Comparison of ENCODE assay signal across 1 cellular context in the genomic region with DNA sequence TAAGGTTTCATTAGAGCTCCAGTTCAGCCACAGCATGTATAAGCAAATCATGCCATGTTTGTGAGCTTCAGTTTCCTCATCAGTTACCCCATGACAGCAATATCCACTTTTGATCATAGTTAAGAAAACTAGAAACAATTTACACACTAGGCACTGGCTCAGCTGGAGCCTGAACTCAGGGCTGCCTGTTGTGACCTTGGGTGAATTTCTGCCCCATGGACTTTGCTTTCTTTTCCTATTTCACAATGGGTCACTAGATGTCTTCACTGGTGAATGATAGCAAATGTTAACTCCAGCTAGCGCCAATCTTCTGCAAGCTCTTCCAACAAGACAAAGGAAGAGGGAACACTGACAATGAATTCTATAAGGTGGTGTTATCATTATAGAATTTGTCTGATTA.
TF ChIP-seq lines count a peak whose summit lies in the region.

No MANE protein-coding gene starts in this region.

TF ChIP-seq in HepG2, 621 proteins besides CTCF, POLR2A, EP300 and RAD21 (continued from another document and continues in another):
- TF ChIP-seq ZNF792 (CRISPR knock-in tag; IDR thresholded peaks at IDR 0.05) (0 out of 2 replicates have a peak, but pooled peaks have one; percentile 17), PBX2 (CRISPR knock-in tag; IDR thresholded peaks at IDR 0.05) (no peak), TCF7 (IDR thresholded peaks at IDR 0.05; ENCODE audit: low read depth) (no peak), FOXP1 (IDR thresholded peaks at IDR 0.05) (no peak), FOXP1 (CRISPR knock-in tag; IDR thresholded peaks at IDR 0.05) (peak; percentile 40; the same call in 1 of the 2 replicates), ZNF17 (CRISPR knock-in tag; IDR thresholded peaks at IDR 0.05) (no peak), IRF2 (CRISPR knock-in tag; IDR thresholded peaks at IDR 0.05) (no peak), MYNN (CRISPR knock-in tag; IDR thresholded peaks at IDR 0.05; ENCODE audit: low read depth) (no peak), KLF12 (CRISPR knock-in tag; IDR thresholded peaks at IDR 0.05; ENCODE audit: borderline replicate concordance) (no peak), AGO1 (IDR thresholded peaks at IDR 0.05; ENCODE audit: low read depth, low read length, poor library complexity, severe bottlenecking) (no peak), ZNF318 (CRISPR knock-in tag; IDR thresholded peaks at IDR 0.05) (no peak), PPARG (CRISPR knock-in tag; conservative IDR thresholded peaks at IDR 0.05) (no peak), PLRG1 (conservative IDR thresholded peaks at IDR 0.05) (no peak), ZNF775 (CRISPR knock-in tag; IDR thresholded peaks at IDR 0.05; ENCODE audit: borderline replicate concordance) (no peak), ZNF343 (CRISPR knock-in tag; IDR thresholded peaks at IDR 0.05) (no peak), HNRNPL (IDR thresholded peaks at IDR 0.05; ENCODE audit: low read depth, low read length) (no peak), SKI (IDR thresholded peaks at IDR 0.05; ENCODE audit: partially characterized antibody) (no peak), ZNF703 (CRISPR knock-in tag; IDR thresholded peaks at IDR 0.05; ENCODE audit: borderline replicate concordance) (no peak), ZZZ3 (CRISPR knock-in tag; IDR thresholded peaks at IDR 0.05; ENCODE audit: borderline replicate concordance) (no peak), ZFY (CRISPR knock-in tag; IDR thresholded peaks at IDR 0.05) (no peak), JARID2 (CRISPR knock-in tag; IDR thresholded peaks at IDR 0.05; ENCODE audit: insufficient replicate concordance) (no peak)
- TF ChIP-seq, protein P1, sequence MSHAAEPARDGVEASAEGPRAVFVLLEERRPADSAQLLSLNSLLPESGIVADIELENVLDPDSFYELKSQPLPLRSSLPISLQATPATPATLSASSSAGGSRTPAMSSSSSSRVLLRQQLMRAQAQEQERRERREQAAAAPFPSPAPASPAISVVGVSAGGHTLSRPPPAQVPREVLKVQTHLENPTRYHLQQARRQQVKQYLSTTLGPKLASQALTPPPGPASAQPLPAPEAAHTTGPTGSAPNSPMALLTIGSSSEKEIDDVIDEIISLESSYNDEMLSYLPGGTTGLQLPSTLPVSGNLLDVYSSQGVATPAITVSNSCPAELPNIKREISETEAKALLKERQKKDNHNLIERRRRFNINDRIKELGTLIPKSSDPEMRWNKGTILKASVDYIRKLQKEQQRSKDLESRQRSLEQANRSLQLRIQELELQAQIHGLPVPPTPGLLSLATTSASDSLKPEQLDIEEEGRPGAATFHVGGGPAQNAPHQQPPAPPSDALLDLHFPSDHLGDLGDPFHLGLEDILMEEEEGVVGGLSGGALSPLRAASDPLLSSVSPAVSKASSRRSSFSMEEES (CRISPR knock-in tag; IDR thresholded peaks at IDR 0.05) = peak; percentile 61; the same call in 1 of the 2 replicates
- TF ChIP-seq, protein P2, sequence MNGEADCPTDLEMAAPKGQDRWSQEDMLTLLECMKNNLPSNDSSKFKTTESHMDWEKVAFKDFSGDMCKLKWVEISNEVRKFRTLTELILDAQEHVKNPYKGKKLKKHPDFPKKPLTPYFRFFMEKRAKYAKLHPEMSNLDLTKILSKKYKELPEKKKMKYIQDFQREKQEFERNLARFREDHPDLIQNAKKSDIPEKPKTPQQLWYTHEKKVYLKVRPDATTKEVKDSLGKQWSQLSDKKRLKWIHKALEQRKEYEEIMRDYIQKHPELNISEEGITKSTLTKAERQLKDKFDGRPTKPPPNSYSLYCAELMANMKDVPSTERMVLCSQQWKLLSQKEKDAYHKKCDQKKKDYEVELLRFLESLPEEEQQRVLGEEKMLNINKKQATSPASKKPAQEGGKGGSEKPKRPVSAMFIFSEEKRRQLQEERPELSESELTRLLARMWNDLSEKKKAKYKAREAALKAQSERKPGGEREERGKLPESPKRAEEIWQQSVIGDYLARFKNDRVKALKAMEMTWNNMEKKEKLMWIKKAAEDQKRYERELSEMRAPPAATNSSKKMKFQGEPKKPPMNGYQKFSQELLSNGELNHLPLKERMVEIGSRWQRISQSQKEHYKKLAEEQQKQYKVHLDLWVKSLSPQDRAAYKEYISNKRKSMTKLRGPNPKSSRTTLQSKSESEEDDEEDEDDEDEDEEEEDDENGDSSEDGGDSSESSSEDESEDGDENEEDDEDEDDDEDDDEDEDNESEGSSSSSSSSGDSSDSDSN (CRISPR knock-in tag; IDR thresholded peaks at IDR 0.05) = no peak
- TF ChIP-seq, protein P3, sequence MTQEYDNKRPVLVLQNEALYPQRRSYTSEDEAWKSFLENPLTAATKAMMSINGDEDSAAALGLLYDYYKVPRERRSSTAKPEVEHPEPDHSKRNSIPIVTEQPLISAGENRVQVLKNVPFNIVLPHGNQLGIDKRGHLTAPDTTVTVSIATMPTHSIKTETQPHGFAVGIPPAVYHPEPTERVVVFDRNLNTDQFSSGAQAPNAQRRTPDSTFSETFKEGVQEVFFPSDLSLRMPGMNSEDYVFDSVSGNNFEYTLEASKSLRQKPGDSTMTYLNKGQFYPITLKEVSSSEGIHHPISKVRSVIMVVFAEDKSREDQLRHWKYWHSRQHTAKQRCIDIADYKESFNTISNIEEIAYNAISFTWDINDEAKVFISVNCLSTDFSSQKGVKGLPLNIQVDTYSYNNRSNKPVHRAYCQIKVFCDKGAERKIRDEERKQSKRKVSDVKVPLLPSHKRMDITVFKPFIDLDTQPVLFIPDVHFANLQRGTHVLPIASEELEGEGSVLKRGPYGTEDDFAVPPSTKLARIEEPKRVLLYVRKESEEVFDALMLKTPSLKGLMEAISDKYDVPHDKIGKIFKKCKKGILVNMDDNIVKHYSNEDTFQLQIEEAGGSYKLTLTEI (CRISPR knock-in tag; conservative IDR thresholded peaks at IDR 0.05) = no peak
- TF ChIP-seq, protein P4, sequence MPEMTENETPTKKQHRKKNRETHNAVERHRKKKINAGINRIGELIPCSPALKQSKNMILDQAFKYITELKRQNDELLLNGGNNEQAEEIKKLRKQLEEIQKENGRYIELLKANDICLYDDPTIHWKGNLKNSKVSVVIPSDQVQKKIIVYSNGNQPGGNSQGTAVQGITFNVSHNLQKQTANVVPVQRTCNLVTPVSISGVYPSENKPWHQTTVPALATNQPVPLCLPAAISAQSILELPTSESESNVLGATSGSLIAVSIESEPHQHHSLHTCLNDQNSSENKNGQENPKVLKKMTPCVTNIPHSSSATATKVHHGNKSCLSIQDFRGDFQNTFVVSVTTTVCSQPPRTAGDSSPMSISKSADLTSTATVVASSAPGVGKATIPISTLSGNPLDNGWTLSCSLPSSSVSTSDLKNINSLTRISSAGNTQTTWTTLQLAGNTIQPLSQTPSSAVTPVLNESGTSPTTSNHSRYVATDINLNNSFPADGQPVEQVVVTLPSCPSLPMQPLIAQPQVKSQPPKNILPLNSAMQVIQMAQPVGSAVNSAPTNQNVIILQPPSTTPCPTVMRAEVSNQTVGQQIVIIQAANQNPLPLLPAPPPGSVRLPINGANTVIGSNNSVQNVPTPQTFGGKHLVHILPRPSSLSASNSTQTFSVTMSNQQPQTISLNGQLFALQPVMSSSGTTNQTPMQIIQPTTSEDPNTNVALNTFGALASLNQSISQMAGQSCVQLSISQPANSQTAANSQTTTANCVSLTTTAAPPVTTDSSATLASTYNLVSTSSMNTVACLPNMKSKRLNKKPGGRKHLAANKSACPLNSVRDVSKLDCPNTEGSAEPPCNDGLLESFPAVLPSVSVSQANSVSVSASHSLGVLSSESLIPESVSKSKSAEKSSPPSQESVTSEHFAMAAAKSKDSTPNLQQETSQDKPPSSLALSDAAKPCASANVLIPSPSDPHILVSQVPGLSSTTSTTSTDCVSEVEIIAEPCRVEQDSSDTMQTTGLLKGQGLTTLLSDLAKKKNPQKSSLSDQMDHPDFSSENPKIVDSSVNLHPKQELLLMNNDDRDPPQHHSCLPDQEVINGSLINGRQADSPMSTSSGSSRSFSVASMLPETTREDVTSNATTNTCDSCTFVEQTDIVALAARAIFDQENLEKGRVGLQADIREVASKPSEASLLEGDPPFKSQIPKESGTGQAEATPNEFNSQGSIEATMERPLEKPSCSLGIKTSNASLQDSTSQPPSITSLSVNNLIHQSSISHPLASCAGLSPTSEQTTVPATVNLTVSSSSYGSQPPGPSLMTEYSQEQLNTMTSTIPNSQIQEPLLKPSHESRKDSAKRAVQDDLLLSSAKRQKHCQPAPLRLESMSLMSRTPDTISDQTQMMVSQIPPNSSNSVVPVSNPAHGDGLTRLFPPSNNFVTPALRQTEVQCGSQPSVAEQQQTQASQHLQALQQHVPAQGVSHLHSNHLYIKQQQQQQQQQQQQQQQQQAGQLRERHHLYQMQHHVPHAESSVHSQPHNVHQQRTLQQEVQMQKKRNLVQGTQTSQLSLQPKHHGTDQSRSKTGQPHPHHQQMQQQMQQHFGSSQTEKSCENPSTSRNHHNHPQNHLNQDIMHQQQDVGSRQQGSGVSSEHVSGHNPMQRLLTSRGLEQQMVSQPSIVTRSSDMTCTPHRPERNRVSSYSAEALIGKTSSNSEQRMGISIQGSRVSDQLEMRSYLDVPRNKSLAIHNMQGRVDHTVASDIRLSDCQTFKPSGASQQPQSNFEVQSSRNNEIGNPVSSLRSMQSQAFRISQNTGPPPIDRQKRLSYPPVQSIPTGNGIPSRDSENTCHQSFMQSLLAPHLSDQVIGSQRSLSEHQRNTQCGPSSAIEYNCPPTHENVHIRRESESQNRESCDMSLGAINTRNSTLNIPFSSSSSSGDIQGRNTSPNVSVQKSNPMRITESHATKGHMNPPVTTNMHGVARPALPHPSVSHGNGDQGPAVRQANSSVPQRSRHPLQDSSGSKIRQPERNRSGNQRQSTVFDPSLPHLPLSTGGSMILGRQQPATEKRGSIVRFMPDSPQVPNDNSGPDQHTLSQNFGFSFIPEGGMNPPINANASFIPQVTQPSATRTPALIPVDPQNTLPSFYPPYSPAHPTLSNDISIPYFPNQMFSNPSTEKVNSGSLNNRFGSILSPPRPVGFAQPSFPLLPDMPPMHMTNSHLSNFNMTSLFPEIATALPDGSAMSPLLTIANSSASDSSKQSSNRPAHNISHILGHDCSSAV (CRISPR knock-in tag; IDR thresholded peaks at IDR 0.05; ENCODE audit: borderline replicate concordance) = no peak
- TF ChIP-seq, protein P5, sequence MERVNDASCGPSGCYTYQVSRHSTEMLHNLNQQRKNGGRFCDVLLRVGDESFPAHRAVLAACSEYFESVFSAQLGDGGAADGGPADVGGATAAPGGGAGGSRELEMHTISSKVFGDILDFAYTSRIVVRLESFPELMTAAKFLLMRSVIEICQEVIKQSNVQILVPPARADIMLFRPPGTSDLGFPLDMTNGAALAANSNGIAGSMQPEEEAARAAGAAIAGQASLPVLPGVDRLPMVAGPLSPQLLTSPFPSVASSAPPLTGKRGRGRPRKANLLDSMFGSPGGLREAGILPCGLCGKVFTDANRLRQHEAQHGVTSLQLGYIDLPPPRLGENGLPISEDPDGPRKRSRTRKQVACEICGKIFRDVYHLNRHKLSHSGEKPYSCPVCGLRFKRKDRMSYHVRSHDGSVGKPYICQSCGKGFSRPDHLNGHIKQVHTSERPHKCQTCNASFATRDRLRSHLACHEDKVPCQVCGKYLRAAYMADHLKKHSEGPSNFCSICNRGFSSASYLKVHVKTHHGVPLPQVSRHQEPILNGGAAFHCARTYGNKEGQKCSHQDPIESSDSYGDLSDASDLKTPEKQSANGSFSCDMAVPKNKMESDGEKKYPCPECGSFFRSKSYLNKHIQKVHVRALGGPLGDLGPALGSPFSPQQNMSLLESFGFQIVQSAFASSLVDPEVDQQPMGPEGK (CRISPR knock-in tag; IDR thresholded peaks at IDR 0.05) = peak; percentile 27; the same call in 1 of the 2 replicates
